8 cellular contexts compared by ENCODE assay signal in the genomic region with DNA sequence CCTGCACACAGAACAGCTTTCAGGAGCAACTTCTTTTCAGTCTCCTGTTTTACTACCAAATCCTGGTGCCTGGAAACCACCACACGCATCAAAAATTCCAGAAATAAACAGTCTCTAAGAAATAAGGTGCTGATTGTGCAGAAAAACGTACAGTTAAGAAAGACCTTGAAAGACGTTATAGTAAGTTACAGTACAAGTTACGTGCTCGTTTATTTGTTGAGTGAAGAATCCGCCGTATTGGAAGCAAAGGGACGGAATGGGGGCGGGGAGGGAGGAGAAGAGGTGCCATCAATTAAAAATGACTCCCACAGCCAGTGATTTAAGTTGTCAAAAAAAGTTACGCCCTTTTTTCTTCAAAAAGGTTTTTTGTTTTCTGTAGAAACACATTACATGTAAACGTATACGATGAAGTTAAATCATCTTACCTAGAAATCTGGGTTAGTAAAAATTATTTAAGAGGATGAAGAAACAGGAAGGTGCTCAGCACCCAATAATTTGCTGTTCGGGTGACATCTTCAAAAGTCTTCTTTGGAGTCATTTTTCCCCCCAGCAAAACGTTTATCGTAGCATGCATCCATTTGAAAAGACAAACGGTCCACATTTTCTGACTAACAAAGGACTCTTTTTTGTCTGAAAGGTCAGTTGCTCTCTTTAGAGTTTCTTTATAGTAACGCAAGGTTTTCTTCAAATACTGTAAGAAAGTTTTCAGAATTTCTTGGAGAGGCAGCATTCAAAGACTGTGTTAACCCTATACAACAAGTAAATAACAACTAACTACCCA. TPM values are rescaled to one million over a fixed set of nuclear protein-coding genes. Genes with fewer than 3 reads are reported as not detected.
A peak's percentile ranks its signal among the peaks of the same experiment; 100 is the strongest.
DNase-seq lines count a peak whose midpoint lies in the region; ATAC-seq and TF ChIP-seq lines count a peak whose summit lies in the region.

No MANE protein-coding gene starts in this region.

- no peaks in the 10 kb centered on the region for H3K9me3 ChIP-seq in iPS-18c (ENCODE audit: control insufficient read depth, insufficient read depth, low read length)
- H3K9me3 ChIP-seq in OCI-LY7 (ENCODE audit: low read length), result no peaks in the 10 kb centered on the region

- intact Hi-C loops in OCI-LY7 (cut with micrococcal nuclease; ENCODE audit: unreplicated experiment), result no loop called here

- H3K9me3 Mint-ChIP-seq in activated T-helper 17 cell treated with anti-CD3 and anti-CD28 coated beads, Interleukin-2, amount 50 U/mL, for 72 hours, result peaks cover 3% of the 10 kb centered on the region
- H3K9me3 Mint-ChIP-seq in stimulated activated naive B cell treated with anti-CD40 and anti-IgM and Interleukin-4, amounts not matched to agents 10 μg/mL and 1 μg/mL and 100 μg/mL, for 72 hours, result no peaks in the 10 kb centered on the region

- BruUV-seq in OCI-LY7 (replicated peaks; lab: Mats Ljungman, UMichigan), result no TSS peak

- H3K27me3 Mint-ChIP-seq in activated T-helper 17 cell treated with anti-CD3 and anti-CD28 coated beads, Interleukin-2, amount 50 U/mL, for 72 hours, result peaks cover 27% of the 10 kb centered on the region
- peaks cover 7 to 22% of the 10 kb centered on the region in 2 donors for H3K27me3 Mint-ChIP-seq in stimulated activated naive B cell treated with anti-CD40 and anti-IgM and Interleukin-4, amounts not matched to agents 10 μg/mL and 1 μg/mL and 100 μg/mL, for 72 hours

- H3K27ac ChIP-seq in OCI-LY7 (ENCODE audit: low read depth, low read length, poor library complexity, severe bottlenecking), result no peak overlapping the region

- no peak for TF ChIP-seq CTCF in OCI-LY7 (conservative IDR thresholded peaks at IDR 0.05; ENCODE audit: low read length)

- H3K4me3 ChIP-seq in iPS-18c (ENCODE audit: insufficient read depth, low read depth, low read length) (peak overlapping the region; percentile 84), OCI-LY7 (ENCODE audit: low read depth, low read length, poor library complexity, severe bottlenecking) (no peak overlapping the region)

- peak; percentile 36 for DNase-seq in DMS53 (lab: John Stamatoyannopoulos, UW)
- no peak for DNase-seq in DMS53 treated with DMSO at 0.1 percent for 48 hours (lab: John Stamatoyannopoulos, UW; ENCODE audit: unreplicated experiment)
- no peak for DNase-seq in stimulated activated naive B cell treated with anti-CD40 and anti-IgM and Interleukin-4, amounts not matched to agents 10 μg/mL and 1 μg/mL and 100 μg/mL, for 72 hours
- DNase-seq in OCI-LY7 (ENCODE audit: low spot score), result no peak
- DNase-seq in medulla oblongata (ENCODE audit: extremely low spot score), result no peak
- DNase-seq in NCI-H510A treated with DMSO at 0.1 percent for 48 hours (lab: John Stamatoyannopoulos, UW), result no peak

- no peak overlapping the region for H2AFZ ChIP-seq in OCI-LY7 (ENCODE audit: low read length)

- no peaks in the 10 kb centered on the region for H3K4me1 ChIP-seq in OCI-LY7 (ENCODE audit: insufficient read depth, low read length, poor library complexity, severe bottlenecking)

- H3K9me2 ChIP-seq in OCI-LY7 (ENCODE audit: insufficient read depth, low read length), result no peaks in the 10 kb centered on the region

- H3K4me2 ChIP-seq in OCI-LY7 (ENCODE audit: low read length), result no peak overlapping the region

- H3K79me2 ChIP-seq in OCI-LY7 (ENCODE audit: insufficient read depth, low read depth, low read length), result no peaks in the 10 kb centered on the region

- H4K20me1 ChIP-seq in OCI-LY7 (ENCODE audit: insufficient read depth, low read length), result no peaks in the 10 kb centered on the region

- no peak for ATAC-seq in activated T-helper 17 cell treated with anti-CD3 and anti-CD28 coated beads, Interleukin-2, amount 50 U/mL, for 72 hours (replicated peaks)
- ATAC-seq in stimulated activated naive B cell treated with anti-CD40 and anti-IgM and Interleukin-4, amounts not matched to agents 10 μg/mL and 1 μg/mL and 100 μg/mL, for 72 hours (replicated peaks), result no peak

- H3K4me1 Mint-ChIP-seq in activated T-helper 17 cell treated with anti-CD3 and anti-CD28 coated beads, Interleukin-2, amount 50 U/mL, for 72 hours, result peaks cover 13% of the 10 kb centered on the region
- peaks cover 10 to 29% of the 10 kb centered on the region in 2 donors for H3K4me1 Mint-ChIP-seq in stimulated activated naive B cell treated with anti-CD40 and anti-IgM and Interleukin-4, amounts not matched to agents 10 μg/mL and 1 μg/mL and 100 μg/mL, for 72 hours

- H3K4me3 Mint-ChIP-seq in activated T-helper 17 cell treated with anti-CD3 and anti-CD28 coated beads, Interleukin-2, amount 50 U/mL, for 72 hours, result peak overlapping the region; percentile 95
- H3K4me3 Mint-ChIP-seq in stimulated activated naive B cell treated with anti-CD40 and anti-IgM and Interleukin-4, amounts not matched to agents 10 μg/mL and 1 μg/mL and 100 μg/mL, for 72 hours, result peak overlapping the region; percentile 90 to 91

- H3K36me3 Mint-ChIP-seq in activated T-helper 17 cell treated with anti-CD3 and anti-CD28 coated beads, Interleukin-2, amount 50 U/mL, for 72 hours (ENCODE audit: low read depth), result no peaks in the 10 kb centered on the region
- H3K36me3 Mint-ChIP-seq in stimulated activated naive B cell treated with anti-CD40 and anti-IgM and Interleukin-4, amounts not matched to agents 10 μg/mL and 1 μg/mL and 100 μg/mL, for 72 hours, result no peaks in the 10 kb centered on the region

- H3K36me3 ChIP-seq in OCI-LY7 (ENCODE audit: insufficient read depth, low read length), result no peaks in the 10 kb centered on the region

- POLR2A ChIA-PET in OCI-LY7 (lab: Charles Lee), result no interaction called here

- CTCF ChIA-PET in OCI-LY7 (lab: Charles Lee; ENCODE audit: unreplicated experiment), result no interaction called here

- H3K27ac Mint-ChIP-seq in activated T-helper 17 cell treated with anti-CD3 and anti-CD28 coated beads, Interleukin-2, amount 50 U/mL, for 72 hours, result peak overlapping the region; percentile 81
- peak overlapping the region; percentile 67 for H3K27ac Mint-ChIP-seq in stimulated activated naive B cell treated with anti-CD40 and anti-IgM and Interleukin-4, amounts not matched to agents 10 μg/mL and 1 μg/mL and 100 μg/mL, for 72 hours

RNA-seq across cellular contexts. Expression of gene UACA, which starts 0.8 kb away (rescaled TPM):
- total RNA-seq in activated T-helper 17 cell treated with anti-CD3 and anti-CD28 coated beads, Interleukin-2, amount 50 U/mL, for 72 hours, result 1 to 10 TPM; 2.0 to 3.4 TPM
- total RNA-seq in OCI-LY7 (2014; rRNA removed; shearing (Covaris generic)), result not detected in 2 replicates
- total RNA-seq in OCI-LY7 (2022), result not detected in 2 replicates
